23 cellular contexts compared by ENCODE assay signal in genomic region chr2:160838100-160838499, GRCh38.
"Had no signal": no experiment of that assay in that cellular context is flagged by ENCODE, and none has a peak within 500 bp of the region (broad histone marks: within the 10 kb centered on the region; RNA-seq: fewer than 3 reads in every experiment).

No MANE protein-coding gene starts in this region.

- H3K27me3 Mint-ChIP-seq: activated naive CD4-positive, alpha-beta T cell treated with anti-CD3 and anti-CD28 coated beads, Interleukin-2, amount 50 U/mL, for 24 hours; activated naive CD8-positive, alpha-beta T cell treated with anti-CD3 and anti-CD28 coated beads, Interleukin-2, amount 50 U/mL, for 24 hours had no signal

- ATAC-seq: activated CD8-positive, alpha-beta T cell treated with anti-CD3 and anti-CD28 coated beads for 36 hours; activated naive CD8-positive, alpha-beta T cell treated with anti-CD3 and anti-CD28 coated beads, Interleukin-2, amount 50 U/mL, for 24 hours; activated T-cell treated with anti-CD3 and anti-CD28 coated beads, Interleukin-2, amount 50 U/mL, for 4 hours; activated T-helper 17 cell treated with anti-CD3 and anti-CD28 coated beads, Interleukin-2, amount 50 U/mL, for 72 hours; left cardiac atrium; right cardiac atrium; T-helper 17 cell; WTC11 had no signal

- H3K36me3 ChIP-seq: colonic mucosa, thoracic aorta, upper lobe of left lung had no signal

- H3K4me1 Mint-ChIP-seq: activated naive CD4-positive, alpha-beta T cell treated with anti-CD3 and anti-CD28 coated beads, Interleukin-2, amount 50 U/mL, for 24 hours; activated naive CD8-positive, alpha-beta T cell treated with anti-CD3 and anti-CD28 coated beads, Interleukin-2, amount 50 U/mL, for 24 hours; activated T-helper 17 cell treated with anti-CD3 and anti-CD28 coated beads, Interleukin-2, amount 50 U/mL, for 72 hours; T-helper 17 cell had no signal

- H3K27ac ChIP-seq: colonic mucosa, thoracic aorta, upper lobe of left lung had no signal

- H3K4me1 ChIP-seq: colonic mucosa, upper lobe of left lung had no signal

- FAIRE-seq: frontal cortex had no signal

- H3K9me3 Mint-ChIP-seq: activated CD8-positive, alpha-beta T cell treated with anti-CD3 and anti-CD28 coated beads for 36 hours; activated T-cell treated with anti-CD3 and anti-CD28 coated beads, Interleukin-2, amount 50 U/mL, for 4 hours had no signal

- H3K36me3 Mint-ChIP-seq: activated naive CD4-positive, alpha-beta T cell treated with anti-CD3 and anti-CD28 coated beads, Interleukin-2, amount 50 U/mL, for 24 hours; WTC11 had no signal

- H3K27ac Mint-ChIP-seq: activated CD8-positive, alpha-beta T cell treated with anti-CD3 and anti-CD28 coated beads for 36 hours; activated naive CD4-positive, alpha-beta T cell treated with anti-CD3 and anti-CD28 coated beads, Interleukin-2, amount 50 U/mL, for 24 hours; activated naive CD8-positive, alpha-beta T cell treated with anti-CD3 and anti-CD28 coated beads, Interleukin-2, amount 50 U/mL, for 24 hours; activated T-helper 17 cell treated with anti-CD3 and anti-CD28 coated beads, Interleukin-2, amount 50 U/mL, for 72 hours; T-helper 17 cell; WTC11 had no signal

- H3K4me3 Mint-ChIP-seq: activated CD8-positive, alpha-beta T cell treated with anti-CD3 and anti-CD28 coated beads for 36 hours; activated naive CD4-positive, alpha-beta T cell treated with anti-CD3 and anti-CD28 coated beads, Interleukin-2, amount 50 U/mL, for 24 hours; activated naive CD8-positive, alpha-beta T cell treated with anti-CD3 and anti-CD28 coated beads, Interleukin-2, amount 50 U/mL, for 24 hours; activated T-cell treated with anti-CD3 and anti-CD28 coated beads, Interleukin-2, amount 50 U/mL, for 4 hours; activated T-helper 17 cell treated with anti-CD3 and anti-CD28 coated beads, Interleukin-2, amount 50 U/mL, for 72 hours; nephron; T-helper 17 cell; WTC11 had no signal

- H3K9me3 ChIP-seq: colonic mucosa, thoracic aorta, upper lobe of left lung had no signal

- H3K27me3 ChIP-seq: colonic mucosa, upper lobe of left lung had no signal

- H3K4me3 ChIP-seq: colonic mucosa, thoracic aorta, upper lobe of left lung had no signal

- DNase-seq: activated CD4-positive, alpha-beta T cell treated with anti-CD3 and anti-CD28 coated beads for 1 hour; activated CD4-positive, alpha-beta T cell treated with anti-CD3 and anti-CD28 coated beads, Interleukin-2, amount 50 U/mL, for 1 hour; activated CD8-positive, alpha-beta T cell treated with anti-CD3 and anti-CD28 coated beads for 36 hours; activated naive CD8-positive, alpha-beta T cell treated with anti-CD3 and anti-CD28 coated beads, Interleukin-2, amount 50 U/mL, for 24 hours; activated T-cell treated with anti-CD3 and anti-CD28 coated beads, Interleukin-2, amount 50 U/mL, for 4 hours; amygdala; colonic mucosa; effector CD8-positive, alpha-beta T cell; islet precursor cell; left cardiac atrium; mammary epithelial cell; posterior cingulate gyrus; right cardiac atrium; stimulated activated CD4-positive, alpha-beta T cell treated with anti-CD3 and anti-CD28 coated beads, Interleukin-2, amount 100 ng/mL, for 48 hours; stimulated activated naive CD4-positive, alpha-beta T cell treated with Interleukin-2 at 50 U/mL for 16 hours; T-helper 17 cell; upper lobe of left lung had no signal
